ENCODE assay signal across 1 cellular context in genomic region chr10:60101821-60102220, GRCh38.
TF ChIP-seq lines count a peak whose summit lies in the region.

No MANE protein-coding gene starts in this region.

TF ChIP-seq in SK-N-SH, 30 proteins besides CTCF, POLR2A, EP300 and RAD21 (continued from another document):
- TF ChIP-seq ZBTB33 (IDR thresholded peaks at IDR 0.05; ENCODE audit: borderline replicate concordance, low read depth) (no peak), EZH2phosphoT487 (IDR thresholded peaks at IDR 0.05; ENCODE audit: borderline replicate concordance, low read depth) (no peak), USF1 (IDR thresholded peaks at IDR 0.05; ENCODE audit: borderline replicate concordance, low read depth) (no peak)
